Comparison of ENCODE assay signal across 18 cellular contexts in the genomic region with DNA sequence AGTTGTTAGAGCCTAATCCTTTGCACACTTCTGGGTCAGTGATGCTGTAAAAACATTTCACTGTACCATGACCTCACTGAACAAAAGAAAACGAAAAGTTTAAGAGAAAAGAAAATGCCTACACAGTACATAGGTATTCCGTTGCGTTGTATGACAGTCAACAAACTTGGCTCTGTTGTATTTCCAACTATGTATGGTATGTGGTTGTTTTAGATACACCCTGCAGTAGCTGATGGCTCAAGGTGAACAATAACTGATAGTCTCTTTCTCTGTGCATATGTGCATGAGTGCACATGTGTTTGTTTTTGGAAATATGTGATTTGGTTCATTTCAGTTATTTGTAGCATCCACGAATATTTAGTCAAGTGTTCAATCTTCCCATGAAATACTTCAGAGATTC.
DNase-seq lines count a peak whose midpoint lies in the region; ATAC-seq, FAIRE-seq and TF ChIP-seq lines count a peak whose summit lies in the region.
"Had no signal": no experiment of that assay in that cellular context is flagged by ENCODE, and none has a peak within 500 bp of the region (broad histone marks: within the 10 kb centered on the region; RNA-seq: fewer than 3 reads in every experiment).

No MANE protein-coding gene starts in this region.

- H2AK5ac ChIP-seq in H1 (ENCODE audit: low read depth, low read length), result no peak overlapping the region

- peak overlapping the region; percentile 78 for H3K27ac Mint-ChIP-seq in osteocyte (ENCODE audit: unreplicated experiment)
- H3K27ac Mint-ChIP-seq: CD8-positive, alpha-beta memory T cell; H9 had no signal

- H4K8ac ChIP-seq in H1 (ENCODE audit: extremely low read depth, insufficient read depth, low read length), result no peak overlapping the region

- peak; percentile 24 for FAIRE-seq in H1 (lab: Jason Lieb, UNC)

- no peaks in the 10 kb centered on the region for H3K36me3 ChIP-seq in H1 (ENCODE audit: control insufficient read depth in 2 of 4, insufficient read depth in 4 of 4, low read length in 3 of 4)

- H4K5ac ChIP-seq in H1 (ENCODE audit: insufficient read length, low read depth, low read length), result no peak overlapping the region

- ATAC-seq in SK-N-SH treated with all-trans-retinoic acid at 6 μM for 48 hours (peak; percentile 50), HG02938 (IDR thresholded peaks at IDR 0.05; ENCODE audit: unreplicated experiment) (no peak)
- ATAC-seq: Right ventricle myocardium inferior had no signal

- H3K14ac ChIP-seq in H1 (ENCODE audit: insufficient read length), result no peak overlapping the region

- no peak overlapping the region for H2BK20ac ChIP-seq in H1 (ENCODE audit: low read length)

- no peaks in the 10 kb centered on the region for H3K79me2 ChIP-seq in H1 (ENCODE audit: control insufficient read depth in 1 of 2, insufficient read depth in 2 of 2, low read length in 2 of 2)

- H3K27me3 Mint-ChIP-seq in osteocyte (ENCODE audit: unreplicated experiment), result no peaks in the 10 kb centered on the region

- TF ChIP-seq CTCF in H1 (IDR thresholded peaks at IDR 0.05; ENCODE audit: control extremely low read depth in 1 of 3, insufficient read depth in 1 of 3, low read depth in 1 of 3, low read length in 3 of 3), result no peak
- no peak for TF ChIP-seq CTCF in osteocyte (IDR thresholded peaks at IDR 0.05)

- H3K23me2 ChIP-seq in H1 (ENCODE audit: low read depth, low read length), result no peaks in the 10 kb centered on the region

- CTCF ChIA-PET in H1 (lab: Charles Lee; ENCODE audit: partially characterized antibody), result no interaction called here

- POLR2A ChIA-PET in H1 (lab: Charles Lee; ENCODE audit: partially characterized antibody), result no interaction called here

- no peak overlapping the region for H3K4me3 ChIP-seq in H1 (ENCODE audit: extremely low read depth in 1 of 4, insufficient read depth in 2 of 4, low read depth in 3 of 4, low read length in 4 of 4)
- H3K4me3 ChIP-seq: PC-9 had no signal

- no peak for TF ChIP-seq EP300 in H1 (IDR thresholded peaks at IDR 0.05; ENCODE audit: borderline replicate concordance in 1 of 2, low read depth in 2 of 2, low read length in 2 of 2)

- no peak overlapping the region for H3K27ac ChIP-seq in H1 (ENCODE audit: low read depth, low read length)

- H2BK120ac ChIP-seq in H1 (replicated peaks; ENCODE audit: low read depth, low read length), result no peak overlapping the region

- TF ChIP-seq POLR2A in H1 (IDR thresholded peaks at IDR 0.05; ENCODE audit: control extremely low read depth in 1 of 2, low read depth in 2 of 2, low read length in 2 of 2), result no peak

- WGBS in H1 (ENCODE audit: extremely low coverage in 1 of 2, insufficient coverage in 1 of 2, insufficient read length in 1 of 2, insufficient replicate concordance in 2 of 2, low coverage in 1 of 2, low lambda C conversion rate in 2 of 2, missing lambda C conversion rate in 1 of 2), 2 experiments, result 87% methylated on average over 4 of the region's 4 CpGs; no CpG with 5 or more reads in 1 of the 2 experiments

- no peak overlapping the region for H3K23ac ChIP-seq in H1 (ENCODE audit: insufficient read length)

- H3K9ac ChIP-seq in H1 (replicated peaks in 1 of 4; ENCODE audit: extremely low read depth in 1 of 4, low read depth in 3 of 4, low read length in 3 of 4), result no peak overlapping the region

- H3K56ac ChIP-seq in H1 (replicated peaks; ENCODE audit: insufficient read length, low read depth, low read length), result no peak overlapping the region

- no peak overlapping the region for H3K4ac ChIP-seq in H1 (replicated peaks; ENCODE audit: insufficient read length, low read depth, low read length)

- no peak overlapping the region for H3K4me3 Mint-ChIP-seq in osteocyte (ENCODE audit: unreplicated experiment)
- H3K4me3 Mint-ChIP-seq: CD8-positive, alpha-beta memory T cell; H9 had no signal

- H2BK12ac ChIP-seq in H1 (ENCODE audit: low read depth, low read length), result no peak overlapping the region

- peaks cover 45% of the 10 kb centered on the region for H3K4me1 Mint-ChIP-seq in osteocyte (ENCODE audit: unreplicated experiment)
- H3K4me1 Mint-ChIP-seq: CD8-positive, alpha-beta memory T cell had no signal

- no peak overlapping the region for H2BK15ac ChIP-seq in H1 (ENCODE audit: low read length)

- H3K36me3 Mint-ChIP-seq in osteocyte (ENCODE audit: unreplicated experiment), result no peaks in the 10 kb centered on the region
- H3K36me3 Mint-ChIP-seq: CD8-positive, alpha-beta memory T cell had no signal

- no peaks in the 10 kb centered on the region for H4K20me1 ChIP-seq in H1 (replicated peaks in 1 of 2; ENCODE audit: control insufficient read depth in 1 of 2, insufficient read depth in 2 of 2, low read length in 2 of 2)

- H3K79me1 ChIP-seq in H1 (ENCODE audit: low read depth, low read length), result no peaks in the 10 kb centered on the region

- no peak overlapping the region for H2AFZ ChIP-seq in H1 (ENCODE audit: low read length)
- H2AFZ ChIP-seq: PC-9 had no signal

- TF ChIP-seq RAD21 in H1 (IDR thresholded peaks at IDR 0.05 in 1 of 2, conservative IDR thresholded peaks at IDR 0.05 in 1 of 2; ENCODE audit: low read depth in 2 of 2, low read length in 2 of 2), result no peak

- peak; percentile 1 for DNase-seq in HS-5 (ENCODE audit: low read depth)
- DNase-seq in H1 (ENCODE audit: low read depth in 1 of 2, low spot score in 2 of 2), result no peak
- DNase-seq in osteocyte (ENCODE audit: extremely low spot score, unreplicated experiment), result no peak
- DNase-seq in inferior parietal cortex (ENCODE audit: extremely low spot score), result no peak
- no peak for DNase-seq in NCI-H1436 (lab: John Stamatoyannopoulos, UW)
- no peak for DNase-seq in activated gamma-delta T cell treated with Interleukin-2 at 50 U/mL for 16 hours
- DNase-seq: CD8-positive, alpha-beta memory T cell; GF-D8; H9; KBM-7; NCI-H1092; NCI-H1694 treated with DMSO at 0.1 percent for 48 hours; NCI-H446 treated with DMSO at 0.1 percent for 48 hours; NCI-H748 treated with DMSO at 0.1 percent for 48 hours; PC-9 had no signal

- no peak overlapping the region for H3K18ac ChIP-seq in H1 (ENCODE audit: extremely low read depth, low read length)

- H3K27me3 ChIP-seq in H1 (replicated peaks in 1 of 4; ENCODE audit: control insufficient read depth in 3 of 4, extremely low read depth in 1 of 4, insufficient read depth in 3 of 4, low read length in 3 of 4), result no peaks in the 10 kb centered on the region; a peak in 1 of 7 replicates

- H3K4me1 ChIP-seq in H1 (replicated peaks in 1 of 4; ENCODE audit: control insufficient read depth in 3 of 4, insufficient read depth in 4 of 4, low read length in 3 of 4), result peaks cover 0 to 2% (median 0%) of the 10 kb centered on the region in 4 experiments; a peak in 2 of 7 replicates

- no peaks in the 10 kb centered on the region for H3K9me3 Mint-ChIP-seq in osteocyte (ENCODE audit: unreplicated experiment)
- H3K9me3 Mint-ChIP-seq: H9 had no signal

- no peak overlapping the region for H4K91ac ChIP-seq in H1 (replicated peaks; ENCODE audit: insufficient read length, low read length)

- H3K9me3 ChIP-seq in H1 (ENCODE audit: insufficient read depth in 2 of 2, low read depth in 1 of 2, low read length in 1 of 2), result no peaks in the 10 kb centered on the region

- H3K4me2 ChIP-seq in H1 (ENCODE audit: insufficient read depth in 1 of 2, low read depth in 2 of 2, low read length in 2 of 2), result no peak overlapping the region
- H3K4me2 ChIP-seq: PC-9 had no signal

- H2BK5ac ChIP-seq in H1 (ENCODE audit: low read depth, low read length), result no peak overlapping the region

TF ChIP-seq in SK-N-SH treated with all-trans-retinoic acid at 6 μM for 48 hours, 23 proteins besides CTCF, POLR2A, EP300 and RAD21:
- TF ChIP-seq PATZ1 (CRISPR knock-in tag; IDR thresholded peaks at IDR 0.05; ENCODE audit: borderline replicate concordance) (no peak), ZFP30 (CRISPR knock-in tag; IDR thresholded peaks at IDR 0.05) (no peak), GLIS3 (CRISPR knock-in tag; IDR thresholded peaks at IDR 0.05) (no peak), BACH2 (CRISPR knock-in tag; IDR thresholded peaks at IDR 0.05; ENCODE audit: borderline replicate concordance) (no peak), ZNF565 (CRISPR knock-in tag; conservative IDR thresholded peaks at IDR 0.05; ENCODE audit: low read depth) (no peak), ESRRG (CRISPR knock-in tag; IDR thresholded peaks at IDR 0.05) (no peak)
TF ChIP-seq in SK-N-SH treated with all-trans-retinoic acid at 6 μM for 48 hours: peak in this region for 0.

TF ChIP-seq in H1, 55 proteins besides CTCF, POLR2A, EP300 and RAD21:
- TF ChIP-seq RFX5 (IDR thresholded peaks at IDR 0.05; ENCODE audit: borderline replicate concordance, low read depth, low read length) (no peak), NANOG (IDR thresholded peaks at IDR 0.05; ENCODE audit: insufficient read depth, low read depth, low read length, poor library complexity, severe bottlenecking) (no peak), NRF1 (IDR thresholded peaks at IDR 0.05; ENCODE audit: low read depth, low read length) (no peak), SRF (IDR thresholded peaks at IDR 0.05; ENCODE audit: low read depth, low read length) (no peak), SIN3A (conservative IDR thresholded peaks at IDR 0.05 in 1 of 2, IDR thresholded peaks at IDR 0.05 in 1 of 2; ENCODE audit: low read depth in 1 of 2, low read length in 2 of 2) (no peak), CTBP2 (IDR thresholded peaks at IDR 0.05; ENCODE audit: borderline replicate concordance, insufficient read depth, insufficient read length, low read length) (no peak)
TF ChIP-seq in H1: peak in this region for 0.
